Comparison of ENCODE assay signal across 25 cellular contexts in genomic region chr11:83554896-83555295, GRCh38.
DNase-seq lines count a peak whose midpoint lies in the region; ATAC-seq and TF ChIP-seq lines count a peak whose summit lies in the region.
"Had no signal": no experiment of that assay in that cellular context is flagged by ENCODE, and none has a peak within 500 bp of the region (broad histone marks: within the 10 kb centered on the region; RNA-seq: fewer than 3 reads in every experiment).

No MANE protein-coding gene starts in this region.

- no peak overlapping the region for H3K9ac ChIP-seq in colonic mucosa (ENCODE audit: low read depth in 2 of 2, low read length in 2 of 2)
- H3K9ac ChIP-seq: GM23248 had no signal

- H3K4me1 Mint-ChIP-seq in brain: peaks cover 41% of the 10 kb centered on the region
- no peaks in the 10 kb centered on the region for H3K4me1 Mint-ChIP-seq in activated naive CD4-positive, alpha-beta T cell treated with anti-CD3 and anti-CD28 coated beads, Interleukin-2, amount 10 ng/mL, durations not matched to agents 7 days and 5 days
- H3K4me1 Mint-ChIP-seq: CD4-positive, CD25-positive, alpha-beta regulatory T cell had no signal

- no TSS peak for BruUV-seq in A673 (replicated peaks; lab: Mats Ljungman, UMichigan)

- DNase-seq in A673 (ENCODE audit: low spot score) (peak; percentile 85), DMS 273 (lab: John Stamatoyannopoulos, UW; ENCODE audit: unreplicated experiment) (peak; percentile 61), NCI-H2171 treated with DMSO at 0.1 percent for 48 hours (lab: John Stamatoyannopoulos, UW) (peak; percentile 73), colonic mucosa (no peak)
- no peak for DNase-seq in activated naive CD4-positive, alpha-beta T cell treated with anti-CD3 and anti-CD28 coated beads, Interleukin-2, amount 10 ng/mL, durations not matched to agents 7 days and 5 days
- DNase-seq: Caco-2; CD4-positive, CD25-positive, alpha-beta regulatory T cell; GF-D8; GM23248; H9; HFFc6; KBM-7; MM.1S; NCI-H1048; NCI-H1417 treated with DMSO at 0.1 percent for 48 hours; NCI-H1930; NCI-H226; NCI-H526; NK-92 treated with Interleukin-12 subunit alpha and Interleukin-12 subunit beta, amount 100 ng/mL, for 24 hours; SIG-M5; T-cell had no signal

- H3K4me3 Mint-ChIP-seq in brain: no peak overlapping the region
- H3K4me3 Mint-ChIP-seq in activated naive CD4-positive, alpha-beta T cell treated with anti-CD3 and anti-CD28 coated beads, Interleukin-2, amount 10 ng/mL, durations not matched to agents 7 days and 5 days: no peak overlapping the region
- H3K4me3 Mint-ChIP-seq: CD4-positive, CD25-positive, alpha-beta regulatory T cell; H9; HFFc6; T-cell had no signal

- CTCF ChIA-PET in A673 (lab: Charles Lee): no interaction called here
- CTCF ChIA-PET in activated naive CD4-positive, alpha-beta T cell treated with anti-CD3 and anti-CD28 coated beads, Interleukin-2, amount 10 ng/mL, durations not matched to agents 7 days and 5 days (lab: Charles Lee): no interaction called here

- peaks cover 95% of the 10 kb centered on the region for H3K4me1 ChIP-seq in A673 (ENCODE audit: insufficient read depth, low read length, poor library complexity, severe bottlenecking)
- no peaks in the 10 kb centered on the region for H3K4me1 ChIP-seq in colonic mucosa
- H3K4me1 ChIP-seq: Caco-2 had no signal

- no peak for TF ChIP-seq CTCF in A673 (conservative IDR thresholded peaks at IDR 0.05; ENCODE audit: low read depth, low read length)
- no peak for TF ChIP-seq CTCF in brain (conservative IDR thresholded peaks at IDR 0.05)
- no peak for TF ChIP-seq CTCF in colonic mucosa (IDR thresholded peaks at IDR 0.05)

- H3K27me3 Mint-ChIP-seq in brain: no peaks in the 10 kb centered on the region
- no peaks in the 10 kb centered on the region for H3K27me3 Mint-ChIP-seq in activated naive CD4-positive, alpha-beta T cell treated with anti-CD3 and anti-CD28 coated beads, Interleukin-2, amount 10 ng/mL, durations not matched to agents 7 days and 5 days

- H3K27ac Mint-ChIP-seq in brain: peak overlapping the region in 3 of 5 experiments; percentile 10 to 40 (median 27)
- no peak overlapping the region for H3K27ac Mint-ChIP-seq in activated naive CD4-positive, alpha-beta T cell treated with anti-CD3 and anti-CD28 coated beads, Interleukin-2, amount 10 ng/mL, durations not matched to agents 7 days and 5 days
- H3K27ac Mint-ChIP-seq: CD4-positive, CD25-positive, alpha-beta regulatory T cell; HFFc6; T-cell had no signal

- POLR2A ChIA-PET in A673 (lab: Charles Lee; ENCODE audit: low non-redundant PET): no interaction called here

- no peaks in the 10 kb centered on the region for H3K27me3 ChIP-seq in A673 (replicated peaks; ENCODE audit: insufficient read depth, low read depth, low read length, poor library complexity)
- no peaks in the 10 kb centered on the region for H3K27me3 ChIP-seq in colonic mucosa

- intact Hi-C loops in A673 (cut with micrococcal nuclease; ENCODE audit: unreplicated experiment): no loop called here
- intact Hi-C loops in colonic mucosa (cut with DNase I): no loop called here

- H3K9me3 Mint-ChIP-seq in brain: no peaks in the 10 kb centered on the region
- H3K9me3 Mint-ChIP-seq in activated naive CD4-positive, alpha-beta T cell treated with anti-CD3 and anti-CD28 coated beads, Interleukin-2, amount 10 ng/mL, durations not matched to agents 7 days and 5 days: no peaks in the 10 kb centered on the region
- H3K9me3 Mint-ChIP-seq: H9, HFFc6, T-cell had no signal

- H3K36me3 ChIP-seq in A673 (ENCODE audit: insufficient read depth, low read length, poor library complexity, severe bottlenecking) (peaks cover 13% of the 10 kb centered on the region), colonic mucosa (no peaks in the 10 kb centered on the region)

- peak overlapping the region; percentile 25 for H3K27ac ChIP-seq in A673 (ENCODE audit: low read depth, low read length, poor library complexity, severe bottlenecking)
- H3K27ac ChIP-seq in colonic mucosa: no peak overlapping the region
- H3K27ac ChIP-seq: GM23248 had no signal

- ATAC-seq in GM19351 (IDR thresholded peaks at IDR 0.05; ENCODE audit: unreplicated experiment) (no peak), GM21619 (IDR thresholded peaks at IDR 0.05; ENCODE audit: unreplicated experiment) (no peak)
- ATAC-seq: HepG2, T-cell had no signal

- no peaks in the 10 kb centered on the region for H3K36me3 Mint-ChIP-seq in brain
- no peaks in the 10 kb centered on the region for H3K36me3 Mint-ChIP-seq in activated naive CD4-positive, alpha-beta T cell treated with anti-CD3 and anti-CD28 coated beads, Interleukin-2, amount 10 ng/mL, durations not matched to agents 7 days and 5 days
- H3K36me3 Mint-ChIP-seq: CD4-positive, CD25-positive, alpha-beta regulatory T cell; T-cell had no signal

- no peak overlapping the region for H3K4me3 ChIP-seq in A673 (ENCODE audit: low read depth, low read length, poor library complexity, severe bottlenecking)
- H3K4me3 ChIP-seq in colonic mucosa: no peak overlapping the region
- H3K4me3 ChIP-seq: GM23248 had no signal

- H3K9me3 ChIP-seq in A673 (ENCODE audit: low read depth, low read length, poor library complexity, severe bottlenecking): no peaks in the 10 kb centered on the region
- no peaks in the 10 kb centered on the region for H3K9me3 ChIP-seq in colonic mucosa
- H3K9me3 ChIP-seq: Caco-2 had no signal

Comparison
In these comparisons a context has a peak if more than half of its experiments do, and no peak if none do; other contexts are left out.
1. DNase-seq: peak in A673 (single experiment), DMS 273 (single experiment) and NCI-H2171 treated with DMSO at 0.1 percent for 48 hours (single experiment); none in colonic mucosa (single experiment) and activated naive CD4-positive, alpha-beta T cell treated with anti-CD3 and anti-CD28 coated beads, Interleukin-2, amount 10 ng/mL, durations not matched to agents 7 days and 5 days (single experiment).